8 cellular contexts compared by ENCODE assay signal in the genomic region with DNA sequence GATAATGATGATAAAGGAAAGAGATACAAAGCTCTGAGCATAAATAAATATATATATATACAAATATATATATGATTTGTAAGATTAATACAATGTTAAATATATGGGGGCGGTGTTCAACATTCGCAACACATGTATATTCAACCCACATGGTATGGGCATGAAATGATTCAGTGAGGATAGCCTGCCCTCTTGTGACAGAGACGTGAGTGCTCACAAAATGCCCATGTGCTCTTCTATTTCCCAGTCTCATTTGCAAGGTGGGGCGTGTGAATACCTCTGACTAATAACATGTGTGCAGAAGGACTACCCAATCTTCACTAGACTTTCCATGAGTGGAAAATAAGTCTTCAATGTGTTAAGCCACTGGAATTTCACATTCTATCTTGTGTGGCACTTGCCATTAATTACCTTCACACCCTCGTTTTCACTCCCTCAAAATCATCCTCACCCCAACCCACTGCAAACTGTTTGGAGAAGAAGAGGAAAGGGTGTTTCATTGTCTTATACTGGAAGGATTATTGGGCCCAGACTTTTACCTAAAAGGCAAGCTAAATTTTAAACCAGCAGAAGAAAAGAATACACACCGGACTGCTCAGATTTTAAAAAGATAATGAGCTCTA. TPM values are rescaled to one million over a fixed set of nuclear protein-coding genes. Genes with fewer than 3 reads are reported as not detected.
A peak's percentile ranks its signal among the peaks of the same experiment; 100 is the strongest.
DNase-seq lines count a peak whose midpoint lies in the region; ATAC-seq and TF ChIP-seq lines count a peak whose summit lies in the region.

No MANE protein-coding gene starts in this region.

- no peaks in the 10 kb centered on the region for H3K9me2 ChIP-seq in GM23338 (ENCODE audit: insufficient read depth)

- H3K4me2 ChIP-seq in GM23338, result no peak overlapping the region

- H3K4me1 Mint-ChIP-seq in GM23338, result peaks cover 3% of the 10 kb centered on the region; the same call in 1 of the 3 replicates

- no peaks in the 10 kb centered on the region for H3K9me3 ChIP-seq in cardiac muscle cell (ENCODE audit: low read depth)
- no peaks in the 10 kb centered on the region for H3K9me3 ChIP-seq in RWPE2 (ENCODE audit: severe bottlenecking)
- H3K9me3 ChIP-seq in lung (ENCODE audit: control insufficient read depth in 2 of 2, insufficient read depth in 1 of 2, low read length in 1 of 2), result no peaks in the 10 kb centered on the region

- H3K4me1 ChIP-seq in cardiac muscle cell (ENCODE audit: low read depth), result no peaks in the 10 kb centered on the region
- no peaks in the 10 kb centered on the region for H3K4me1 ChIP-seq in GM23338 (ENCODE audit: insufficient read depth)
- no peaks in the 10 kb centered on the region for H3K4me1 ChIP-seq in RWPE2 (ENCODE audit: insufficient read depth, poor library complexity, severe bottlenecking)
- H3K4me1 ChIP-seq in lung (ENCODE audit: control insufficient read depth in 2 of 2, insufficient read depth in 2 of 2, low read length in 2 of 2), result no peaks in the 10 kb centered on the region

- H3K9me3 Mint-ChIP-seq in GM23338, result no peaks in the 10 kb centered on the region; the same call in 2 of the 3 replicates

- H3K79me2 ChIP-seq in GM23338 (replicated peaks; ENCODE audit: insufficient read depth), result no peaks in the 10 kb centered on the region

- H3K27ac Mint-ChIP-seq in GM23338, result no peak overlapping the region

- WGBS in lung, 2 donors, result 36 to 50% methylated on average over 6 of the region's 6 CpGs

- no peak overlapping the region for H3K4me3 Mint-ChIP-seq in GM23338

- H3K36me3 Mint-ChIP-seq in GM23338 (ENCODE audit: low read depth), result no peaks in the 10 kb centered on the region

- intact Hi-C loops in Right ventricle myocardium inferior (cut with DNase I), result loop anchor here (2.0 kb wide), 1 partner anchor 628 kb away; no protein-coding TSS in a partner anchor

- peak; percentile 56 to 71 for DNase-seq in cardiac muscle cell (ENCODE audit: low read depth in 1 of 2, low spot score in 1 of 2)
- DNase-seq in Right ventricle myocardium inferior (ENCODE audit: missing footprints), result no peak
- peak; percentile 78 for DNase-seq in GM23338 (ENCODE audit: low spot score)
- DNase-seq in Kasumi-1 (lab: John Stamatoyannopoulos, UW), result peak; percentile 91 to 97
- DNase-seq in RWPE2 (ENCODE audit: low spot score), result no peak
- DNase-seq in cerebellar cortex (ENCODE audit: low spot score), result peak; percentile 39
- DNase-seq in lung (ENCODE audit: low spot score), result no peak
- no peak for DNase-seq in NCI-H774 (lab: John Stamatoyannopoulos, UW)

- TF ChIP-seq CTCF in cardiac muscle cell (IDR thresholded peaks at IDR 0.05; ENCODE audit: low read depth, low read length), result peak; percentile 59
- TF ChIP-seq CTCF in GM23338 (conservative IDR thresholded peaks at IDR 0.05; ENCODE audit: low read depth in 2 of 2), result peak; percentile 75 to 93
- TF ChIP-seq CTCF in RWPE2 (IDR thresholded peaks at IDR 0.05; ENCODE audit: poor library complexity, severe bottlenecking), result peak; percentile 78
- TF ChIP-seq CTCF in lung (IDR thresholded peaks at IDR 0.05; ENCODE audit: control extremely low read depth, extremely low read depth), result peak; percentile 23

- ATAC-seq in Right ventricle myocardium inferior (no peak), GM23338 (peak; percentile 92), RWPE2 (ENCODE audit: low read depth) (peak; percentile 97), lung (ENCODE audit: insufficient read depth, low FRiP score) (peak; percentile 72)

- no peaks in the 10 kb centered on the region for H3K36me3 ChIP-seq in cardiac muscle cell
- H3K36me3 ChIP-seq in GM23338 (ENCODE audit: insufficient read depth), result no peaks in the 10 kb centered on the region
- no peaks in the 10 kb centered on the region for H3K36me3 ChIP-seq in RWPE2 (ENCODE audit: low read depth)
- no peaks in the 10 kb centered on the region for H3K36me3 ChIP-seq in lung (ENCODE audit: control insufficient read depth in 2 of 2, insufficient read depth in 2 of 2, low read length in 2 of 2)

- no peaks in the 10 kb centered on the region for H3F3A ChIP-seq in GM23338 (replicated peaks; ENCODE audit: low read depth)

- peak overlapping the region; percentile 94 for H2AFZ ChIP-seq in GM23338

- H3K27ac ChIP-seq in cardiac muscle cell, result no peak overlapping the region
- no peak overlapping the region for H3K27ac ChIP-seq in GM23338 (ENCODE audit: low read depth)
- no peak overlapping the region for H3K27ac ChIP-seq in RWPE2 (ENCODE audit: poor library complexity, severe bottlenecking)
- no peak overlapping the region for H3K27ac ChIP-seq in lung (ENCODE audit: low read depth in 1 of 2, low read length in 1 of 2)

- no peaks in the 10 kb centered on the region for H4K20me1 ChIP-seq in GM23338 (replicated peaks; ENCODE audit: insufficient read depth)

- H3K27me3 ChIP-seq in cardiac muscle cell (peaks cover 4% of the 10 kb centered on the region), GM23338 (ENCODE audit: insufficient read depth) (no peaks in the 10 kb centered on the region), RWPE2 (ENCODE audit: insufficient read depth, poor library complexity, severe bottlenecking) (no peaks in the 10 kb centered on the region), lung (ENCODE audit: control insufficient read depth, insufficient read depth) (no peaks in the 10 kb centered on the region)

- H3K27me3 Mint-ChIP-seq in GM23338 (ENCODE audit: insufficient read depth, low read depth, poor library complexity), result peaks cover 1% of the 10 kb centered on the region

- H3K4me3 ChIP-seq in cardiac muscle cell (no peak overlapping the region), GM23338 (no peak overlapping the region), RWPE2 (ENCODE audit: severe bottlenecking) (no peak overlapping the region), lung (no peak overlapping the region)

TF ChIP-seq in GM23338, 12 proteins besides CTCF, POLR2A, EP300 and RAD21:
- TF ChIP-seq, protein P1, sequence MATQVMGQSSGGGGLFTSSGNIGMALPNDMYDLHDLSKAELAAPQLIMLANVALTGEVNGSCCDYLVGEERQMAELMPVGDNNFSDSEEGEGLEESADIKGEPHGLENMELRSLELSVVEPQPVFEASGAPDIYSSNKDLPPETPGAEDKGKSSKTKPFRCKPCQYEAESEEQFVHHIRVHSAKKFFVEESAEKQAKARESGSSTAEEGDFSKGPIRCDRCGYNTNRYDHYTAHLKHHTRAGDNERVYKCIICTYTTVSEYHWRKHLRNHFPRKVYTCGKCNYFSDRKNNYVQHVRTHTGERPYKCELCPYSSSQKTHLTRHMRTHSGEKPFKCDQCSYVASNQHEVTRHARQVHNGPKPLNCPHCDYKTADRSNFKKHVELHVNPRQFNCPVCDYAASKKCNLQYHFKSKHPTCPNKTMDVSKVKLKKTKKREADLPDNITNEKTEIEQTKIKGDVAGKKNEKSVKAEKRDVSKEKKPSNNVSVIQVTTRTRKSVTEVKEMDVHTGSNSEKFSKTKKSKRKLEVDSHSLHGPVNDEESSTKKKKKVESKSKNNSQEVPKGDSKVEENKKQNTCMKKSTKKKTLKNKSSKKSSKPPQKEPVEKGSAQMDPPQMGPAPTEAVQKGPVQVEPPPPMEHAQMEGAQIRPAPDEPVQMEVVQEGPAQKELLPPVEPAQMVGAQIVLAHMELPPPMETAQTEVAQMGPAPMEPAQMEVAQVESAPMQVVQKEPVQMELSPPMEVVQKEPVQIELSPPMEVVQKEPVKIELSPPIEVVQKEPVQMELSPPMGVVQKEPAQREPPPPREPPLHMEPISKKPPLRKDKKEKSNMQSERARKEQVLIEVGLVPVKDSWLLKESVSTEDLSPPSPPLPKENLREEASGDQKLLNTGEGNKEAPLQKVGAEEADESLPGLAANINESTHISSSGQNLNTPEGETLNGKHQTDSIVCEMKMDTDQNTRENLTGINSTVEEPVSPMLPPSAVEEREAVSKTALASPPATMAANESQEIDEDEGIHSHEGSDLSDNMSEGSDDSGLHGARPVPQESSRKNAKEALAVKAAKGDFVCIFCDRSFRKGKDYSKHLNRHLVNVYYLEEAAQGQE (IDR thresholded peaks at IDR 0.05; ENCODE audit: unreplicated experiment), result no peak
- TF ChIP-seq NANOG (IDR thresholded peaks at IDR 0.05; ENCODE audit: borderline replicate concordance), result no peak
- no peak for TF ChIP-seq ZNF331 (CRISPR knock-in tag; IDR thresholded peaks at IDR 0.05; ENCODE audit: low read depth)
- no peak for TF ChIP-seq ZNF114 (CRISPR knock-in tag; IDR thresholded peaks at IDR 0.05)

RNA-seq across cellular contexts. Expression of a gene that starts 26.9 kb away (rescaled TPM):
- 0.15 and 5.4 TPM in 2 replicates for total RNA-seq in cardiac muscle cell
- polyA plus RNA-seq in cardiac muscle cell, result 0.12 and 1.2 TPM in 2 replicates
- 2.0 TPM for total RNA-seq in Right ventricle myocardium inferior
- total RNA-seq in GM23338 (2014; rRNA removed; shearing (Covaris generic)), result 0.04 and 0.17 TPM in 2 replicates
- polyA plus RNA-seq in GM23338 (2016; fragmentation: Nextera tagmentation; extraction: Ambion mirVana), result 0.92 and 1.8 TPM in 2 replicates
- total RNA-seq in lung, result 1 to 10 TPM; 2.3 to 3.7 TPM
- under 1 TPM; 0.08 to 0.26 TPM for polyA plus RNA-seq in lung

Comparison
In these comparisons a context has a peak if more than half of its experiments do, and no peak if none do; other contexts are left out.
1. DNase-seq: peak in cardiac muscle cell (2 of 2), GM23338 (single experiment), Kasumi-1 (2 of 2) and cerebellar cortex (single experiment); none in Right ventricle myocardium inferior (single experiment), RWPE2 (single experiment), lung (single experiment) and NCI-H774 (single experiment).
2. CTCF ChIP-seq: peak in every context shown above with its lines; median percentile 84 in GM23338; 78 in RWPE2; 59 in cardiac muscle cell; 23 in lung.